In the genomic region with DNA sequence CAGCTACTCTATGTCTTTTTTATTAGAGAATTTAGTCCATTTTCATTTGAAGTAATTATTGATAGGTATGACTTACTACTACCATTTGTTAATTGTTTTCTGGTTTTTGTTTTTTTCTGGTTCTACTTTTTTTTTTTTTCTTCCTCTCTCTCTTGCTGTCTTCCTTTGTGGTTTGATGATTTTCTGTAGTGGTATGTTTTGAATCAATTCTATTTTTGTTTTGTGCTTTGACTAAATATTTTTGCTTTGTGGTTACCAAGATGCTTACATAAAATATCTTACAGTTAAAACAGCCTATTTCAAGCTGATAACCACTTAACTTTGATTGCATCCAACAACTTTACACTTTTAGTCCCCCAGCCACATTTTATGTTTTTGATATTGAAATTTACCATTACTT, we compare ENCODE assay signal across 18 cellular contexts. TPM values are rescaled to one million over a fixed set of nuclear protein-coding genes. Genes with fewer than 3 reads are reported as not detected.
"Had no signal": no experiment of that assay in that cellular context is flagged by ENCODE, and none has a peak within 500 bp of the region (broad histone marks: within the 10 kb centered on the region; RNA-seq: fewer than 3 reads in every experiment).

No MANE protein-coding gene starts in this region.

- H3K4me1 ChIP-seq: pancreas, stomach had no signal

- H3K9me3 ChIP-seq: pancreas, thoracic aorta had no signal

- H3K27me3 ChIP-seq: pancreas, stomach had no signal

- DNase-seq: activated CD4-positive, alpha-beta T cell treated with anti-CD3 and anti-CD28 coated beads for 4 hours; activated CD8-positive, alpha-beta memory T cell treated with anti-CD3 and anti-CD28 coated beads, Interleukin-2, amount 50 U/mL, for 48 hours; activated CD8-positive, alpha-beta T cell treated with anti-CD3 and anti-CD28 coated beads, Interleukin-2, amount 10 ng/mL, durations not matched to agents 7 days and 5 days; activated naive CD4-positive, alpha-beta T cell treated with anti-CD3 and anti-CD28 coated beads, Interleukin-2, amount 50 U/mL, for 16 hours; amygdala; endodermal cell; foreskin melanocyte; head of caudate nucleus; left colon; natural killer cell; pancreas; stomach; T-cell had no signal

- H3K4me3 ChIP-seq: lung, pancreas, stomach, thoracic aorta had no signal

- H3K36me3 ChIP-seq: pancreas, stomach, thoracic aorta had no signal

- ATAC-seq: activated CD8-positive, alpha-beta T cell treated with anti-CD3 and anti-CD28 coated beads, Interleukin-2, amount 10 ng/mL, durations not matched to agents 7 days and 5 days; left colon; natural killer cell; pancreas; T-cell had no signal

- H3K27ac ChIP-seq: pancreas, stomach, thoracic aorta had no signal

RNA-seq across cellular contexts. Expression of a gene that starts 3.3 kb away (rescaled TPM):
- total RNA-seq: activated CD8-positive, alpha-beta T cell treated with anti-CD3 and anti-CD28 coated beads, Interleukin-2, amount 10 ng/mL, durations not matched to agents 7 days and 5 days; endodermal cell; left colon; lung; natural killer cell; pancreas; skeletal muscle tissue; stomach; T-cell; thoracic aorta; ureter had no signal
- polyA plus RNA-seq: esophagus, lung, pancreas, stomach had no signal

RNA-seq across cellular contexts. Expression of a gene that starts 22.9 kb away (rescaled TPM):
- total RNA-seq: activated CD8-positive, alpha-beta T cell treated with anti-CD3 and anti-CD28 coated beads, Interleukin-2, amount 10 ng/mL, durations not matched to agents 7 days and 5 days; endodermal cell; left colon; lung; natural killer cell; pancreas; skeletal muscle tissue; T-cell; thoracic aorta; ureter had no signal
- polyA plus RNA-seq: esophagus, lung, pancreas, stomach had no signal
